ENCODE assay signal across 18 cellular contexts in the genomic region with DNA sequence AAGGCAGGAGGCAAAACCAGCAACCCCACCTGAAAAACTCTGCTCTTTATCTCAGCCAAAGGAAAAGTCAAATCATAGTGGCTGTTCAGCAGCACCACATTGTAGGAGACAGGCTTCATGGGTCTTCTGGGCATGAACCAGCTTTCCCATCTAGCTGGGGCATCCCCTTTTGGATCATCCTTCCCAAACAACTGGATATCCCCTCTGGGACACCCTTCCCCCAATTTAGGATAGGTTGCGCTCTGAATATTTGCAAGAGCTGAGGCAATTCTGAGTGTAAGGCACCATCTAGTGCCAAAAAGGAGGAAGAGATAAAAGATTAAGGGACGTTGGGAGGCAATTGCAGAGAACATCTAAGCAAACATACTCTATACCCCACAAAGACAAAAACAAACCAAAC.
DNase-seq lines count a peak whose midpoint lies in the region; ATAC-seq and TF ChIP-seq lines count a peak whose summit lies in the region.
"Had no signal": no experiment of that assay in that cellular context is flagged by ENCODE, and none has a peak within 500 bp of the region (broad histone marks: within the 10 kb centered on the region; RNA-seq: fewer than 3 reads in every experiment).

No MANE protein-coding gene starts in this region.

- H3K4me3 Mint-ChIP-seq in type B pancreatic cell, result no peak overlapping the region
- H3K4me3 Mint-ChIP-seq: B cell; CD4-positive, CD25-positive, alpha-beta regulatory T cell; HFFc6 had no signal

- ATAC-seq in HG03432 (IDR thresholded peaks at IDR 0.05; ENCODE audit: unreplicated experiment), result no peak
- ATAC-seq in GM18907 (IDR thresholded peaks at IDR 0.05; ENCODE audit: unreplicated experiment), result no peak
- ATAC-seq: HepG2 had no signal

- H3K4me1 Mint-ChIP-seq in type B pancreatic cell (ENCODE audit: unreplicated experiment), result no peaks in the 10 kb centered on the region
- H3K4me1 Mint-ChIP-seq: B cell; CD4-positive, CD25-positive, alpha-beta regulatory T cell had no signal

- no peaks in the 10 kb centered on the region for H3K36me3 ChIP-seq in H7 (replicated peaks; ENCODE audit: control insufficient read depth, insufficient read depth, low read length)
- H3K36me3 ChIP-seq: MG63 had no signal

- no peaks in the 10 kb centered on the region for H3K9me3 Mint-ChIP-seq in type B pancreatic cell
- H3K9me3 Mint-ChIP-seq: HFFc6 had no signal

- no peaks in the 10 kb centered on the region for H3K27me3 ChIP-seq in H7 (ENCODE audit: control insufficient read depth, insufficient read depth, low read length)

- no peak overlapping the region for H3K4me3 ChIP-seq in H7 (ENCODE audit: insufficient read depth, low read depth, low read length)
- H3K4me3 ChIP-seq: MG63 had no signal

- no peak overlapping the region for H3K27ac Mint-ChIP-seq in type B pancreatic cell
- H3K27ac Mint-ChIP-seq: B cell; CD4-positive, CD25-positive, alpha-beta regulatory T cell; HFFc6 had no signal

- H3K36me3 Mint-ChIP-seq in type B pancreatic cell, result no peaks in the 10 kb centered on the region
- H3K36me3 Mint-ChIP-seq: CD4-positive, CD25-positive, alpha-beta regulatory T cell had no signal

- in situ Hi-C loops in SK-MEL-5 (cut with HindIII; ENCODE audit: low pct_unique_long_range_greater_than_20kb, low sequenced_read_pairs), result no loop called here

- peaks cover 9% of the 10 kb centered on the region for H3K27me3 Mint-ChIP-seq in type B pancreatic cell

- DNase-seq in H7, result peak; percentile 55
- DNase-seq in SK-MEL-5 (ENCODE audit: low read depth, low spot score), result peak; percentile 22
- peak; percentile 5 for DNase-seq in iPS DF 19.7 (ENCODE audit: low read depth, low spot score)
- peak; percentile 13 for DNase-seq in type B pancreatic cell (ENCODE audit: extremely low spot score, unreplicated experiment)
- no peak for DNase-seq in superior temporal gyrus (ENCODE audit: extremely low spot score)
- DNase-seq: Caco-2; CD4-positive, CD25-positive, alpha-beta regulatory T cell; EL; HFFc6; MG63; NCI-H1092 treated with DMSO at 0.1 percent for 48 hours; NCI-H1694; NCI-H510A treated with DMSO at 0.1 percent for 48 hours; NCI-H82 had no signal

- no peak for TF ChIP-seq CTCF in type B pancreatic cell (conservative IDR thresholded peaks at IDR 0.05)
